ENCODE assay signal across 30 cellular contexts in the genomic region with DNA sequence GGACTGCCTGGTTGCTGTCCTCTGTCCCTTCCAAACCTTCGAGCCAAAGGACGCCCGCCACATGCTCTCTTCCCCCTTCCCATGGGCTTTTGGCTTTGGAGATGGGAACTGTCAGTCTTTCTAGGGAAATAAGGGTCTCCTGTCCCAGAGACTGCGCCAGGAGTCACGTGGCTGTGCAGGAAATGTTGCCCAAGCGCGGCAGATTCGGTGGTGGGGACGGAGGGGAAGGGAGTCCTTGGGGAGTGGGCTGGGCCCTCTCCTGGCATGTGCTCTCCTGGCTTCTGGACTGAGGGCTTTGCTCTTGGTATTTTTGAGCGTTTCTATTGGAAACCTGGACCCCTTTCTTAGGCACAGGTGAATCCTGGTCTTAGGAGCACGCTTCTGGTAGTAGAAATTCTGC.
"Had no signal": no experiment of that assay in that cellular context is flagged by ENCODE, and none has a peak within 500 bp of the region (broad histone marks: within the 10 kb centered on the region; RNA-seq: fewer than 3 reads in every experiment).

No MANE protein-coding gene starts in this region.

- H3K9me3 ChIP-seq: adrenal gland, body of pancreas, breast epithelium, Peyer's patch, SJCRH30 had no signal

- H3K27me3 ChIP-seq: adrenal gland, body of pancreas, breast epithelium, Peyer's patch, SJCRH30 had no signal

- H3K27ac ChIP-seq: adrenal gland, body of pancreas, breast epithelium, Peyer's patch, SJCRH30, SK-N-MC had no signal

- DNase-seq: activated CD4-positive, alpha-beta memory T cell treated with anti-CD3 and anti-CD28 coated beads for 36 hours; activated CD4-positive, alpha-beta T cell treated with anti-CD3 and anti-CD28 coated beads for 36 hours; activated CD4-positive, alpha-beta T cell treated with anti-CD3 and anti-CD28 coated beads, Interleukin-2, amount 10 ng/mL, durations not matched to agents 7 days and 5 days; activated CD8-positive, alpha-beta memory T cell treated with anti-CD3 and anti-CD28 coated beads, Interleukin-2, amount 50 U/mL, for 4 hours; activated gamma-delta T cell treated with Interleukin-2 at 50 U/mL for 16 hours; activated naive CD4-positive, alpha-beta T cell treated with anti-CD3 and anti-CD28 coated beads for 36 hours; activated T-cell treated with anti-CD3 and anti-CD28 coated beads for 4 hours; activated T-cell treated with anti-CD3 and anti-CD28 coated beads, Interleukin-2, amount 50 U/mL, for 4 hours; adrenal gland; body of pancreas; NCI-H1105; NCI-H1417 treated with DMSO at 0.1 percent for 48 hours; NCI-H187 treated with DMSO at 0.1 percent for 48 hours; NCI-H2081; NCI-H2171 treated with DMSO at 0.1 percent for 48 hours; NCI-H226; NCI-H446 treated with DMSO at 0.1 percent for 48 hours; NCI-H526; NCI-H748 treated with DMSO at 0.1 percent for 48 hours; NK-92 treated with Interleukin-12 subunit alpha and Interleukin-12 subunit beta, amount 100 ng/mL, for 24 hours; PC-3; Peyer's patch; RPMI8226; SJCRH30; T1000 had no signal

- H3K36me3 ChIP-seq: breast epithelium, SJCRH30 had no signal

- H3K4me1 ChIP-seq: breast epithelium, SJCRH30 had no signal

- H3K4me3 ChIP-seq: adrenal gland, body of pancreas, breast epithelium, K562, Peyer's patch, SJCRH30, SK-N-MC had no signal

- ATAC-seq: activated CD4-positive, alpha-beta T cell treated with anti-CD3 and anti-CD28 coated beads for 36 hours; activated CD4-positive, CD25-positive, alpha-beta regulatory T cell treated with anti-CD3 and anti-CD28 coated beads, Interleukin-2, amount 50 U/mL, for 24 hours; activated naive CD4-positive, alpha-beta T cell treated with anti-CD3 and anti-CD28 coated beads, Interleukin-2, amount 50 U/mL, for 72 hours; activated T-cell treated with anti-CD3 and anti-CD28 coated beads, Interleukin-2, amount 50 U/mL, for 4 hours; body of pancreas; K562; PC-3 had no signal
